In genomic region chr17:12391468-12391867, GRCh38 we compare ENCODE assay signal across 30 cellular contexts.
"Had no signal": no experiment of that assay in that cellular context is flagged by ENCODE, and none has a peak within 500 bp of the region (broad histone marks: within the 10 kb centered on the region; RNA-seq: fewer than 3 reads in every experiment).

No MANE protein-coding gene starts in this region.

- H3K27ac ChIP-seq: esophagus muscularis mucosa, heart right ventricle, left lung, pancreas, prostate gland had no signal

- H3K27ac Mint-ChIP-seq: activated CD8-positive, alpha-beta memory T cell treated with anti-CD3 and anti-CD28 coated beads, Interleukin-2, amount 10 ng/mL, durations not matched to agents 7 days and 5 days; activated CD8-positive, alpha-beta T cell treated with anti-CD3 and anti-CD28 coated beads, Interleukin-2, amount 10 ng/mL, durations not matched to agents 7 days and 5 days; activated naive CD4-positive, alpha-beta T cell treated with anti-CD3 and anti-CD28 coated beads, Interleukin-2, amount 50 U/mL, for 24 hours; activated naive CD8-positive, alpha-beta T cell treated with anti-CD3 and anti-CD28 coated beads, Interleukin-2, amount 50 U/mL, for 24 hours; activated T-helper 2 cell treated with anti-CD3 and anti-CD28 coated beads, Interferon-gamma antibody, Interleukin-2, Interleukin-4, amounts not matched to agents 10 μg/mL and 5 μg/mL and 100 μg/mL, durations not matched to agents 14 hours and 24 hours and 36 hours; dendritic cell treated with granulocyte-macrophage colony-stimulating factor and Interleukin-4, amounts not matched to agents 40 ng/mL and 50 ng/mL, for 4 days; nephron progenitor cell; stimulated activated effector memory CD8-positive, alpha-beta T cell treated with anti-CD3 and anti-CD28 coated beads, Interleukin-12 subunit alpha, Interleukin-12 subunit beta, amount 100 ng/mL, for 72 hours; stimulated activated naive CD8-positive, alpha-beta T cell treated with anti-CD3 and anti-CD28 coated beads, Interleukin-15, Interleukin-2, amounts not matched to agents 100 ng/mL and 50 ng/mL, for 24 hours; type B pancreatic cell; WTC11 had no signal

- H3K36me3 ChIP-seq: esophagus muscularis mucosa, heart right ventricle, left lung, pancreas, prostate gland, thoracic aorta, uterus had no signal

- H3K4me3 ChIP-seq: esophagus muscularis mucosa, heart right ventricle, left lung, lung, pancreas, prostate gland, thoracic aorta, uterus had no signal

- DNase-seq: activated CD4-positive, alpha-beta T cell treated with anti-CD3 and anti-CD28 coated beads for 1 hour; activated CD8-positive, alpha-beta memory T cell treated with anti-CD3 and anti-CD28 coated beads, Interleukin-2, amount 10 ng/mL, durations not matched to agents 7 days and 5 days; activated CD8-positive, alpha-beta T cell treated with anti-CD3 and anti-CD28 coated beads, Interleukin-2, amount 10 ng/mL, durations not matched to agents 7 days and 5 days; activated naive CD8-positive, alpha-beta T cell treated with anti-CD3 and anti-CD28 coated beads, Interleukin-2, amount 50 U/mL, for 24 hours; activated T-cell treated with anti-CD3 and anti-CD28 coated beads, Interleukin-2, amount 50 U/mL, for 48 hours; amygdala; foreskin melanocyte; heart right ventricle; left lung; mesendoderm; nephron progenitor cell; pancreas; retina; small intestine; stimulated activated CD4-positive, alpha-beta T cell treated with anti-CD3 and anti-CD28 coated beads, Interleukin-4, amount 100 ng/mL, for 24 hours; T-helper 2 cell; uterus had no signal

- H3K4me1 ChIP-seq: heart right ventricle, left lung, pancreas, prostate gland, uterus had no signal

- ATAC-seq: activated CD8-positive, alpha-beta memory T cell treated with anti-CD3 and anti-CD28 coated beads, Interleukin-2, amount 10 ng/mL, durations not matched to agents 7 days and 5 days; activated CD8-positive, alpha-beta T cell treated with anti-CD3 and anti-CD28 coated beads, Interleukin-2, amount 10 ng/mL, durations not matched to agents 7 days and 5 days; activated naive CD8-positive, alpha-beta T cell treated with anti-CD3 and anti-CD28 coated beads, Interleukin-2, amount 50 U/mL, for 24 hours; heart right ventricle; left lung; pancreas; sciatic nerve; stimulated activated effector memory CD8-positive, alpha-beta T cell treated with anti-CD3 and anti-CD28 coated beads, Interleukin-12 subunit alpha, Interleukin-12 subunit beta, amount 100 ng/mL, for 72 hours; WTC11 had no signal

- H3K4me3 Mint-ChIP-seq: activated CD8-positive, alpha-beta memory T cell treated with anti-CD3 and anti-CD28 coated beads, Interleukin-2, amount 10 ng/mL, durations not matched to agents 7 days and 5 days; activated CD8-positive, alpha-beta T cell treated with anti-CD3 and anti-CD28 coated beads, Interleukin-2, amount 10 ng/mL, durations not matched to agents 7 days and 5 days; activated naive CD4-positive, alpha-beta T cell treated with anti-CD3 and anti-CD28 coated beads, Interleukin-2, amount 50 U/mL, for 24 hours; activated naive CD8-positive, alpha-beta T cell treated with anti-CD3 and anti-CD28 coated beads, Interleukin-2, amount 50 U/mL, for 24 hours; central memory CD8-positive, alpha-beta T cell; dendritic cell treated with granulocyte-macrophage colony-stimulating factor and Interleukin-4, amounts not matched to agents 40 ng/mL and 50 ng/mL, for 4 days; nephron progenitor cell; stimulated activated effector memory CD8-positive, alpha-beta T cell treated with anti-CD3 and anti-CD28 coated beads, Interleukin-12 subunit alpha, Interleukin-12 subunit beta, amount 100 ng/mL, for 72 hours; stimulated activated naive CD8-positive, alpha-beta T cell treated with anti-CD3 and anti-CD28 coated beads, Interleukin-15, Interleukin-2, amounts not matched to agents 100 ng/mL and 50 ng/mL, for 24 hours; type B pancreatic cell; WTC11 had no signal

- H3K4me1 Mint-ChIP-seq: activated CD8-positive, alpha-beta memory T cell treated with anti-CD3 and anti-CD28 coated beads, Interleukin-2, amount 10 ng/mL, durations not matched to agents 7 days and 5 days; activated naive CD4-positive, alpha-beta T cell treated with anti-CD3 and anti-CD28 coated beads, Interleukin-2, amount 50 U/mL, for 24 hours; activated naive CD8-positive, alpha-beta T cell treated with anti-CD3 and anti-CD28 coated beads, Interleukin-2, amount 50 U/mL, for 24 hours; central memory CD8-positive, alpha-beta T cell; stimulated activated effector memory CD8-positive, alpha-beta T cell treated with anti-CD3 and anti-CD28 coated beads, Interleukin-12 subunit alpha, Interleukin-12 subunit beta, amount 100 ng/mL, for 72 hours had no signal

- H3K27me3 Mint-ChIP-seq: activated CD8-positive, alpha-beta memory T cell treated with anti-CD3 and anti-CD28 coated beads, Interleukin-2, amount 10 ng/mL, durations not matched to agents 7 days and 5 days; activated naive CD4-positive, alpha-beta T cell treated with anti-CD3 and anti-CD28 coated beads, Interleukin-2, amount 50 U/mL, for 24 hours; activated naive CD8-positive, alpha-beta T cell treated with anti-CD3 and anti-CD28 coated beads, Interleukin-2, amount 50 U/mL, for 24 hours; central memory CD8-positive, alpha-beta T cell; dendritic cell treated with granulocyte-macrophage colony-stimulating factor and Interleukin-4, amounts not matched to agents 40 ng/mL and 50 ng/mL, for 4 days; stimulated activated naive CD8-positive, alpha-beta T cell treated with anti-CD3 and anti-CD28 coated beads, Interleukin-15, Interleukin-2, amounts not matched to agents 100 ng/mL and 50 ng/mL, for 24 hours; type B pancreatic cell had no signal

- H3K9me3 ChIP-seq: esophagus muscularis mucosa, heart right ventricle, left lung, pancreas, prostate gland, thoracic aorta, uterus had no signal

- H3K36me3 Mint-ChIP-seq: activated CD8-positive, alpha-beta memory T cell treated with anti-CD3 and anti-CD28 coated beads, Interleukin-2, amount 10 ng/mL, durations not matched to agents 7 days and 5 days; activated naive CD4-positive, alpha-beta T cell treated with anti-CD3 and anti-CD28 coated beads, Interleukin-2, amount 50 U/mL, for 24 hours; stimulated activated effector memory CD8-positive, alpha-beta T cell treated with anti-CD3 and anti-CD28 coated beads, Interleukin-12 subunit alpha, Interleukin-12 subunit beta, amount 100 ng/mL, for 72 hours; type B pancreatic cell; WTC11 had no signal

- H3K27me3 ChIP-seq: esophagus muscularis mucosa, heart right ventricle, left lung, pancreas, uterus had no signal
